In genomic region chr12:104604070-104604994, GRCh38 we compare ENCODE assay signal across 8 cellular contexts.
DNase-seq lines count a peak whose midpoint lies in the region; ATAC-seq, FAIRE-seq and TF ChIP-seq lines count a peak whose summit lies in the region.

No MANE protein-coding gene starts in this region.

- H3K4me2 ChIP-seq in neural progenitor cell, result no peak overlapping the region

- peaks cover 18% of the 10 kb centered on the region for H3K36me3 Mint-ChIP-seq in neural progenitor cell
- H3K36me3 Mint-ChIP-seq in glutamatergic neuron (ENCODE audit: unreplicated experiment), result no peaks in the 10 kb centered on the region

- no peak for TF ChIP-seq CTCF in NB4 (IDR thresholded peaks at IDR 0.05; ENCODE audit: low read depth, low read length)
- no peak for TF ChIP-seq CTCF in fibroblast of mammary gland (conservative IDR thresholded peaks at IDR 0.05; ENCODE audit: control insufficient read depth, insufficient read depth, low read depth, low read length)
- TF ChIP-seq CTCF in neural progenitor cell (IDR thresholded peaks at IDR 0.05), result no peak
- no peak for TF ChIP-seq CTCF in tibial nerve (IDR thresholded peaks at IDR 0.05)
- TF ChIP-seq CTCF in glutamatergic neuron (IDR thresholded peaks at IDR 0.05; ENCODE audit: partially characterized antibody, unreplicated experiment), result no peak

- no peak overlapping the region for H3K9ac ChIP-seq in neural progenitor cell

- TF ChIP-seq POLR2A in GM12892 (IDR thresholded peaks at IDR 0.05; ENCODE audit: low read depth, low read length) (no peak), NB4 (IDR thresholded peaks at IDR 0.05; ENCODE audit: extremely low read depth, insufficient read length) (no peak), tibial nerve (IDR thresholded peaks at IDR 0.05) (no peak)

- peak in 1 of 2 donors; percentile 77 for TF ChIP-seq EP300 in tibial nerve (IDR thresholded peaks at IDR 0.05)

- H2AFZ ChIP-seq in neural progenitor cell (replicated peaks), result no peak overlapping the region

- H3K27ac Mint-ChIP-seq in neural progenitor cell, result peak overlapping the region; percentile 73
- H3K27ac Mint-ChIP-seq in glutamatergic neuron (ENCODE audit: unreplicated experiment), result no peak overlapping the region

- H3K4me3 Mint-ChIP-seq in neural progenitor cell, result no peak overlapping the region
- no peak overlapping the region for H3K4me3 Mint-ChIP-seq in glutamatergic neuron (ENCODE audit: unreplicated experiment)

- H3K79me2 ChIP-seq in neural progenitor cell (ENCODE audit: low read depth), result no peaks in the 10 kb centered on the region

- H3K27me3 ChIP-seq in neural progenitor cell (no peaks in the 10 kb centered on the region), tibial nerve (no peaks in the 10 kb centered on the region)

- H3F3A ChIP-seq in neural progenitor cell (ENCODE audit: low read depth), result peaks cover 4% of the 10 kb centered on the region

- peak; percentile 75 for ATAC-seq in HG02610 (IDR thresholded peaks at IDR 0.05; ENCODE audit: unreplicated experiment)

- DNase-seq in GM12892 (ENCODE audit: insufficient read length), result peak; percentile 40
- peak; percentile 100 for DNase-seq in NB4 (ENCODE audit: low read depth)
- DNase-seq in activated CD8-positive, alpha-beta memory T cell treated with anti-CD3 and anti-CD28 coated beads, Interleukin-2, amount 50 U/mL, for 24 hours (ENCODE audit: extremely low read depth), result peak; percentile 23
- peak; percentile 99 for DNase-seq in fibroblast of mammary gland (ENCODE audit: low read depth)
- no peak for DNase-seq in neural progenitor cell (ENCODE audit: low spot score)
- peak; percentile 45 to 65 for DNase-seq in tibial nerve (ENCODE audit: low spot score in 2 of 2)
- DNase-seq in glutamatergic neuron, result no peak

- 54 to 68% methylated on average over 10 of the region's 10 CpGs for WGBS in tibial nerve, 2 donors

- H3K9me3 ChIP-seq in neural progenitor cell (ENCODE audit: low read depth) (no peaks in the 10 kb centered on the region), tibial nerve (no peaks in the 10 kb centered on the region)

- H3K27ac ChIP-seq in neural progenitor cell (no peak overlapping the region), tibial nerve (peak overlapping the region; percentile 11 to 81 (median 45))

- H3K27me3 Mint-ChIP-seq in neural progenitor cell (ENCODE audit: insufficient read depth, low read depth) (peaks cover 8% of the 10 kb centered on the region), glutamatergic neuron (ENCODE audit: unreplicated experiment) (peaks cover 2% of the 10 kb centered on the region)

- H3K36me3 ChIP-seq in neural progenitor cell, result no peaks in the 10 kb centered on the region
- H3K36me3 ChIP-seq in tibial nerve, result no peaks in the 10 kb centered on the region

- FAIRE-seq in GM12892 (lab: Jason Lieb, UNC), result peak; percentile 80

- peaks cover 45% of the 10 kb centered on the region for H3K4me1 Mint-ChIP-seq in neural progenitor cell
- H3K4me1 Mint-ChIP-seq in glutamatergic neuron (ENCODE audit: low read depth, unreplicated experiment), result peaks cover 23% of the 10 kb centered on the region

- H4K20me1 ChIP-seq in neural progenitor cell (ENCODE audit: low read depth), result no peaks in the 10 kb centered on the region

- H3K9me3 Mint-ChIP-seq in neural progenitor cell (peaks cover 8% of the 10 kb centered on the region), glutamatergic neuron (ENCODE audit: unreplicated experiment) (peaks cover 2% of the 10 kb centered on the region)

- H3K4me1 ChIP-seq in neural progenitor cell (peaks cover 7% of the 10 kb centered on the region), tibial nerve (peaks cover 0 to 56% (median 23%) of the 10 kb centered on the region in 4 donors)

- H3K4me3 ChIP-seq in NB4 (ENCODE audit: low read depth, low read length) (peak overlapping the region; percentile 37), fibroblast of mammary gland (ENCODE audit: control insufficient read depth, low read depth, low read length) (peak overlapping the region; percentile 38), neural progenitor cell (no peak overlapping the region), tibial nerve (no peak overlapping the region)

Comparison
In these comparisons a context has a peak if more than half of its experiments do, and no peak if none do; other contexts are left out.
1. DNase-seq: peak in GM12892 (single experiment), NB4 (single experiment), activated CD8-positive, alpha-beta memory T cell treated with anti-CD3 and anti-CD28 coated beads, Interleukin-2, amount 50 U/mL, for 24 hours (single experiment), fibroblast of mammary gland (single experiment) and tibial nerve (2 of 2); none in neural progenitor cell (single experiment) and glutamatergic neuron (single experiment).
2. H3K4me3 ChIP-seq: peak in NB4 (single experiment) and fibroblast of mammary gland (single experiment); none in neural progenitor cell (single experiment) and tibial nerve (0 of 4).